20 cellular contexts compared by ENCODE assay signal in the genomic region with DNA sequence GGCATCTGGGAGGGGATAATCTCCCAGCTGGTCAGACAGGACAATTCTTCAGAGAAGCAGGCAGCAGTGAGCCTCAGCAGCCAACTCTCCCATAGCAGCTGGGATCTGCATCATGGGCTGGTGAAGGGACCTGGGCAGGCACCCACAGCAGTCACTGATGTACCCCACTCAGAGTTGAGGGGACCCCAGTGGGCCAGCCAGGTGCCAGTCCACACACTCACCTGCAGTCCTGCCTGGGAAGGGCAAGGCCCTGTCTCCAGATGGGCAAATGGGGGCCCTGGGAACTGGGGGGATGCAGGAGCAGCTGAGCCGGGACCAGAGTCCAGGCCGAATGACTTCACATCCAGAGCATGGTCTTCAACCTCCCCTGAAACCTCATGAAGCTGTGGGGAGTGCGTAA.
"Had no signal": no experiment of that assay in that cellular context is flagged by ENCODE, and none has a peak within 500 bp of the region (broad histone marks: within the 10 kb centered on the region; RNA-seq: fewer than 3 reads in every experiment).

No MANE protein-coding gene starts in this region.

- H3K4me3 ChIP-seq: hepatocyte, prostate gland, stomach, thoracic aorta, upper lobe of left lung had no signal

- DNase-seq: activated CD4-positive, alpha-beta T cell treated with anti-CD3 and anti-CD28 coated beads, Interleukin-2, amount 10 ng/mL, durations not matched to agents 24 days and 14 days; activated CD8-positive, alpha-beta T cell treated with anti-CD3 and anti-CD28 coated beads for 36 hours; activated naive CD4-positive, alpha-beta T cell treated with Interleukin-2 at 50 U/mL for 16 hours; activated T-cell treated with anti-CD3 and anti-CD28 coated beads, Interleukin-2, amount 50 U/mL, for 1 hour; cerebellar nuclear complex; dermis blood vessel endothelial cell; foreskin fibroblast; left cardiac atrium; right cardiac atrium; small intestine; stimulated activated CD4-positive, alpha-beta T cell treated with anti-CD3 and anti-CD28 coated beads, Interleukin-4, amount 100 ng/mL, for 1 hour; stomach; upper lobe of left lung had no signal

- H3K79me2 ChIP-seq: hepatocyte had no signal

- H3K36me3 ChIP-seq: prostate gland, stomach, thoracic aorta, upper lobe of left lung had no signal

- ATAC-seq: activated CD8-positive, alpha-beta T cell treated with anti-CD3 and anti-CD28 coated beads for 36 hours; activated T-helper 17 cell treated with anti-CD3 and anti-CD28 coated beads, Interleukin-2, amount 50 U/mL, for 72 hours; left cardiac atrium; naive thymus-derived CD8-positive, alpha-beta T cell; right cardiac atrium had no signal

- H3K9me3 ChIP-seq: prostate gland, stomach, thoracic aorta, upper lobe of left lung had no signal

- H3K4me1 ChIP-seq: prostate gland had no signal

- H3K27ac ChIP-seq: epithelial cell of prostate, hepatocyte, prostate gland, stomach, thoracic aorta, upper lobe of left lung had no signal

- H3K4me3 Mint-ChIP-seq: activated CD4-positive, alpha-beta T cell treated with anti-CD3 and anti-CD28 coated beads, Interleukin-2, amount 10 ng/mL, durations not matched to agents 24 days and 14 days; activated CD8-positive, alpha-beta T cell treated with anti-CD3 and anti-CD28 coated beads for 36 hours; activated T-helper 17 cell treated with anti-CD3 and anti-CD28 coated beads, Interleukin-2, amount 50 U/mL, for 72 hours; naive thymus-derived CD8-positive, alpha-beta T cell; T-helper 1 cell treated with Interleukin-12 subunit alpha and Interleukin-12 subunit beta and Interleukin-4 antibody, amounts not matched to agents 30 μg/mL and 1 μg/mL, for 36 hours had no signal

- H3K27me3 Mint-ChIP-seq: activated CD8-positive, alpha-beta T cell treated with anti-CD3 and anti-CD28 coated beads for 36 hours; activated T-helper 17 cell treated with anti-CD3 and anti-CD28 coated beads, Interleukin-2, amount 50 U/mL, for 72 hours; naive thymus-derived CD8-positive, alpha-beta T cell had no signal

- H3K27ac Mint-ChIP-seq: activated CD4-positive, alpha-beta T cell treated with anti-CD3 and anti-CD28 coated beads, Interleukin-2, amount 10 ng/mL, durations not matched to agents 24 days and 14 days; activated CD8-positive, alpha-beta T cell treated with anti-CD3 and anti-CD28 coated beads for 36 hours; activated T-helper 17 cell treated with anti-CD3 and anti-CD28 coated beads, Interleukin-2, amount 50 U/mL, for 72 hours; T-helper 1 cell treated with Interleukin-12 subunit alpha and Interleukin-12 subunit beta and Interleukin-4 antibody, amounts not matched to agents 30 μg/mL and 1 μg/mL, for 36 hours had no signal

- H2AFZ ChIP-seq: hepatocyte had no signal

- H3K27me3 ChIP-seq: hepatocyte, stomach, upper lobe of left lung had no signal

- H3K9me3 Mint-ChIP-seq: activated CD4-positive, alpha-beta T cell treated with anti-CD3 and anti-CD28 coated beads, Interleukin-2, amount 10 ng/mL, durations not matched to agents 24 days and 14 days; activated CD8-positive, alpha-beta T cell treated with anti-CD3 and anti-CD28 coated beads for 36 hours; activated T-helper 17 cell treated with anti-CD3 and anti-CD28 coated beads, Interleukin-2, amount 50 U/mL, for 72 hours; naive thymus-derived CD8-positive, alpha-beta T cell; T-helper 1 cell treated with Interleukin-12 subunit alpha and Interleukin-12 subunit beta and Interleukin-4 antibody, amounts not matched to agents 30 μg/mL and 1 μg/mL, for 36 hours had no signal

- H3K4me2 ChIP-seq: hepatocyte had no signal
